In genomic region chr4:81771721-81772120, GRCh38 we compare ENCODE assay signal across 16 cellular contexts.
DNase-seq lines count a peak whose midpoint lies in the region; ATAC-seq lines count a peak whose summit lies in the region.
"Had no signal": no experiment of that assay in that cellular context is flagged by ENCODE, and none has a peak within 500 bp of the region (broad histone marks: within the 10 kb centered on the region; RNA-seq: fewer than 3 reads in every experiment).

No MANE protein-coding gene starts in this region.

- no peak overlapping the region for H2AK5ac ChIP-seq in trophoblast cell (ENCODE audit: low read length)

- H3K9ac ChIP-seq in trophoblast cell (ENCODE audit: low read length), result no peak overlapping the region
- H3K9ac ChIP-seq: BLaER1, GM23248 had no signal

- H3K14ac ChIP-seq in trophoblast cell (ENCODE audit: low read length), result no peak overlapping the region

- no peak overlapping the region for H2BK120ac ChIP-seq in trophoblast cell (ENCODE audit: insufficient read depth, low read length, poor library complexity)

- no peak overlapping the region for H3K4me2 ChIP-seq in trophoblast cell (ENCODE audit: low read length)
- H3K4me2 ChIP-seq: BLaER1 had no signal

- no peak overlapping the region for H4K8ac ChIP-seq in trophoblast cell (ENCODE audit: low read depth, low read length)

- DNase-seq in DMS53 (lab: John Stamatoyannopoulos, UW), result peak; percentile 29
- DNase-seq in DMS53 treated with DMSO at 0.1 percent for 48 hours (lab: John Stamatoyannopoulos, UW; ENCODE audit: unreplicated experiment), result no peak
- peak; percentile 18 to 84 for DNase-seq in trophoblast cell
- DNase-seq in T-helper 2 cell treated with Interferon-gamma antibody and Interleukin-4, amounts not matched to agents 5 μg/mL and 100 μg/mL, for 36 hours (ENCODE audit: low spot score), result no peak
- DNase-seq: CD4-positive, CD25-positive, alpha-beta regulatory T cell; CD8-positive, alpha-beta T cell; DND-41; GM23248; H7; HCEC 1CT had no signal

- no peaks in the 10 kb centered on the region for H3K27me3 Mint-ChIP-seq in T-helper 2 cell treated with Interferon-gamma antibody and Interleukin-4, amounts not matched to agents 5 μg/mL and 100 μg/mL, for 36 hours (ENCODE audit: low read depth)
- H3K27me3 Mint-ChIP-seq: B cell; CD4-positive, CD25-positive, alpha-beta regulatory T cell had no signal

- H3K27me3 ChIP-seq in trophoblast cell (ENCODE audit: insufficient read depth, low read length), result no peaks in the 10 kb centered on the region
- H3K27me3 ChIP-seq: BLaER1 had no signal

- H3K4me1 ChIP-seq in trophoblast cell (ENCODE audit: control insufficient read depth in 1 of 2, insufficient read depth in 2 of 2, low read length in 2 of 2), result no peaks in the 10 kb centered on the region
- H3K4me1 ChIP-seq: BLaER1 had no signal

- no peak overlapping the region for H3K4ac ChIP-seq in trophoblast cell (ENCODE audit: low read depth, low read length)

- H4K12ac ChIP-seq in trophoblast cell (ENCODE audit: low read depth, low read length), result no peak overlapping the region

- no peaks in the 10 kb centered on the region for H3K9me3 Mint-ChIP-seq in T-helper 2 cell treated with Interferon-gamma antibody and Interleukin-4, amounts not matched to agents 5 μg/mL and 100 μg/mL, for 36 hours
- H3K9me3 Mint-ChIP-seq: CD8-positive, alpha-beta T cell had no signal

- no peak overlapping the region for H2BK5ac ChIP-seq in trophoblast cell (ENCODE audit: low read depth, low read length, poor library complexity)

- H3K27ac ChIP-seq in trophoblast cell (ENCODE audit: low read depth, low read length), result no peak overlapping the region
- H3K27ac ChIP-seq: 22Rv1, BLaER1, C4-2B, GM23248 had no signal

- no peak overlapping the region for H4K91ac ChIP-seq in trophoblast cell (ENCODE audit: low read depth, low read length)

- no peak overlapping the region for H3K4me3 ChIP-seq in trophoblast cell (ENCODE audit: low read depth, low read length)
- H3K4me3 ChIP-seq: BLaER1, GM23248 had no signal

- H3K9me3 ChIP-seq in trophoblast cell (ENCODE audit: insufficient read depth, low read depth, low read length), result no peaks in the 10 kb centered on the region
- H3K9me3 ChIP-seq: BLaER1 had no signal

- H2AFZ ChIP-seq in trophoblast cell (ENCODE audit: insufficient read depth, low read length, poor library complexity), result no peak overlapping the region
- H2AFZ ChIP-seq: GM23248 had no signal

- no peaks in the 10 kb centered on the region for H3K4me1 Mint-ChIP-seq in T-helper 2 cell treated with Interferon-gamma antibody and Interleukin-4, amounts not matched to agents 5 μg/mL and 100 μg/mL, for 36 hours (ENCODE audit: low read depth)

- no peak overlapping the region for H3K18ac ChIP-seq in trophoblast cell (ENCODE audit: low read length)

- H2BK12ac ChIP-seq in trophoblast cell (ENCODE audit: low read length), result no peak overlapping the region

- H3K4me3 Mint-ChIP-seq in T-helper 2 cell treated with Interferon-gamma antibody and Interleukin-4, amounts not matched to agents 5 μg/mL and 100 μg/mL, for 36 hours, result no peak overlapping the region
- H3K4me3 Mint-ChIP-seq: B cell; CD4-positive, CD25-positive, alpha-beta regulatory T cell; CD8-positive, alpha-beta T cell had no signal

- no peak overlapping the region for H3K23ac ChIP-seq in trophoblast cell (ENCODE audit: low read length)

- H3K79me2 ChIP-seq in trophoblast cell (ENCODE audit: control insufficient read depth, insufficient read depth, low read length, poor library complexity), result no peaks in the 10 kb centered on the region

- H3K79me1 ChIP-seq in trophoblast cell (ENCODE audit: low read length), result no peaks in the 10 kb centered on the region

- H3K36me3 Mint-ChIP-seq in T-helper 2 cell treated with Interferon-gamma antibody and Interleukin-4, amounts not matched to agents 5 μg/mL and 100 μg/mL, for 36 hours (ENCODE audit: low read depth), result no peaks in the 10 kb centered on the region
- H3K36me3 Mint-ChIP-seq: CD4-positive, CD25-positive, alpha-beta regulatory T cell; CD8-positive, alpha-beta T cell had no signal

- no peak overlapping the region for H3K27ac Mint-ChIP-seq in T-helper 2 cell treated with Interferon-gamma antibody and Interleukin-4, amounts not matched to agents 5 μg/mL and 100 μg/mL, for 36 hours
- H3K27ac Mint-ChIP-seq: B cell; CD4-positive, CD25-positive, alpha-beta regulatory T cell; CD8-positive, alpha-beta T cell had no signal

- ATAC-seq in HG03520 (IDR thresholded peaks at IDR 0.05; ENCODE audit: unreplicated experiment) (peak; percentile 48), GM19035 (IDR thresholded peaks at IDR 0.05; ENCODE audit: unreplicated experiment) (no peak)
- ATAC-seq: CD8-positive, alpha-beta T cell had no signal

- WGBS in trophoblast cell (ENCODE audit: extremely low coverage, insufficient coverage, insufficient read length), result no CpG with 5 or more reads among the region's 1 CpG

- H3K36me3 ChIP-seq in trophoblast cell (ENCODE audit: control insufficient read depth in 1 of 2, insufficient read depth in 2 of 2, low read length in 2 of 2), result no peaks in the 10 kb centered on the region
- H3K36me3 ChIP-seq: BLaER1 had no signal

Comparison
In these comparisons a context has a peak if more than half of its experiments do, and no peak if none do; other contexts are left out.
1. DNase-seq: peak in DMS53 (single experiment) and trophoblast cell (2 of 2); none in DMS53 treated with DMSO at 0.1 percent for 48 hours (single experiment) and T-helper 2 cell treated with Interferon-gamma antibody and Interleukin-4, amounts not matched to agents 5 μg/mL and 100 μg/mL, for 36 hours (single experiment).